In the genomic region with DNA sequence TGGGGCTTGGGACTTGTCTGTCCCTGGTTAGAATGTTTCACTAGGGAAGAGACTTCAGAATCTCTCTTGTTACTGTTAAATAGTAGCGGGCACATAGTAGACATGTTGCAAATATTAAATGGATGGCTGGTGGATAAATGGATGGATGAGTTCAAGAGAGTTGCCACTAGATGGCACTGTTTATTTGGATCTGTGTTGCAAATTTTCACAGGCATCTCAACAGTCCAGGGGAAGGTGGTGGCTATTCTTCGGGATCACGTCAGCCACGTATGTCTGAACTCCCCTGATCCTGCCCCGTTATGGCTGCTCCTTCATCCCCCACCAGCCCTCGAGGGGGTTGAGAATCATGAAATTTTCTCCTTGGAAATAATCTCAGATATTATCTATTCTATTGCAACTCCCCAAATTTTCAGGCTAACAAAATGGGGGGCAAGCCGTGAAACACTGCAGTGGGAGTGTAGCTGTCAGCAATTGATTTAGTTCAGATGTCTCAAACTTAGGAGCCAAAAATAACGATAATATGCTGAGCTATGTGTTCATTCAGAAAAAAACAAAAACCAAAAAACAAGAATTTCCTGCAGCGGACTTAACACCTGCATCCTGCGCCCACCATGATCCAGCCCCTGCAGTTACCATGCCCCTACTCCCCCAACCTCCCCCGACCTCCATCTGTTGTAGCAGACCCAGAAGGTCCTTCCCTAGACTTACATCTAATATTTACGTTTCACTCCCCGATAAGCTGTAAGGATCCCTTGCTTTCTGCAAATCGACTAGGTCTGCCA, we compare ENCODE assay signal across 8 cellular contexts. TPM values are rescaled to one million over a fixed set of nuclear protein-coding genes. Genes with fewer than 3 reads are reported as not detected.
A peak's percentile ranks its signal among the peaks of the same experiment; 100 is the strongest.
DNase-seq lines count a peak whose midpoint lies in the region; ATAC-seq and TF ChIP-seq lines count a peak whose summit lies in the region.

No MANE protein-coding gene starts in this region.

- no peaks in the 10 kb centered on the region for H3K79me2 ChIP-seq in ACC112 (ENCODE audit: control insufficient read depth, insufficient read depth, low read length, unreplicated experiment)

- CTCF ChIA-PET in Panc1 (lab: Charles Lee), result interaction anchor here (1.1 to 3.0 kb wide), 4 partner anchors 19 to 325 kb away, joined by 3 to 12 read pairs (median 6); no protein-coding TSS in a partner anchor

- H3K4me1 Mint-ChIP-seq in brain, result peaks cover 24% of the 10 kb centered on the region

- H3K27me3 Mint-ChIP-seq in brain, result no peaks in the 10 kb centered on the region

- H3K4me3 ChIP-seq in ACC112 (ENCODE audit: low read depth, low read length) (peak overlapping the region; percentile 45; the same call in 1 of the 2 replicates), GM06990 (replicated peaks; ENCODE audit: low read depth, low read length) (no peak overlapping the region; the same call in 1 of the 2 replicates), HAP-1 (no peak overlapping the region), Panc1 (ENCODE audit: low read depth in 2 of 2, low read length in 2 of 2) (peak overlapping the region; percentile 18 to 47)

- H3K27ac Mint-ChIP-seq in brain, result peak overlapping the region in 3 of 5 experiments; percentile 25 to 76 (median 74)

- H2AFZ ChIP-seq in ACC112 (ENCODE audit: low read length, unreplicated experiment), result peak overlapping the region; percentile 93

- intact Hi-C loops in Panc1 (cut with micrococcal nuclease; ENCODE audit: unreplicated experiment), result loop anchor here (2.0 to 5.0 kb wide), 3 partner anchors 31 to 324 kb away; no protein-coding TSS in a partner anchor

- H3K27ac ChIP-seq in ACC112 (ENCODE audit: low read depth, low read length) (no peak overlapping the region), Panc1 (ENCODE audit: low read length) (peak overlapping the region; percentile 95)

- H3K27me3 ChIP-seq in ACC112 (ENCODE audit: insufficient read depth, low read length) (no peaks in the 10 kb centered on the region), GM06990 (replicated peaks; ENCODE audit: control insufficient read depth, insufficient read depth, low read length) (no peaks in the 10 kb centered on the region), HAP-1 (ENCODE audit: low read depth) (no peaks in the 10 kb centered on the region), Panc1 (ENCODE audit: control insufficient read depth, insufficient read depth, low read length) (no peaks in the 10 kb centered on the region)

- H3K4me1 ChIP-seq in ACC112 (ENCODE audit: control insufficient read depth, insufficient read depth, low read length, unreplicated experiment), result peaks cover 24% of the 10 kb centered on the region
- peaks cover 19% of the 10 kb centered on the region for H3K4me1 ChIP-seq in HAP-1
- H3K4me1 ChIP-seq in Panc1 (ENCODE audit: control insufficient read depth, insufficient read depth, low read length), result peaks cover 46% of the 10 kb centered on the region

- in situ Hi-C loops in HAP-1 (cut with MboI; ENCODE audit: low sequenced_read_pairs) (loop anchor here (5.0 to 10.0 kb wide), 2 partner anchors 59 to 207 kb away; a partner anchor contains a TSS), Panc1 (cut with HindIII; ENCODE audit: low pct_unique_long_range_greater_than_20kb, low sequenced_read_pairs) (no loop called here)

- peak overlapping the region in 3 of 5 experiments; percentile 22 to 51 (median 24) for H3K4me3 Mint-ChIP-seq in brain

- no TSS peak for BruUV-seq in Panc1 (replicated peaks; lab: Mats Ljungman, UMichigan)

- TF ChIP-seq CTCF in GM06990 (IDR thresholded peaks at IDR 0.05; ENCODE audit: insufficient read depth, low read length, poor library complexity, severe bottlenecking) (peak; percentile 39), Panc1 (IDR thresholded peaks at IDR 0.05) (peak; percentile 86), brain (conservative IDR thresholded peaks at IDR 0.05) (peak; percentile 66 to 77)

- H3K9me3 Mint-ChIP-seq in brain, result no peaks in the 10 kb centered on the region

- DNase-seq in GM06990 (ENCODE audit: extremely low read depth, insufficient read length) (peak; percentile 37), HAP-1 (ENCODE audit: low spot score in 2 of 2) (peak; percentile 70 to 87), Kasumi-1 (lab: John Stamatoyannopoulos, UW) (peak; percentile 77 to 83), Panc1 (ENCODE audit: low read depth, low spot score) (peak; percentile 81), iris pigment epithelial cell (ENCODE audit: low read depth) (peak; percentile 73)
- DNase-seq in stimulated activated naive CD8-positive, alpha-beta T cell treated with anti-CD3 and anti-CD28 coated beads, Interleukin-15, Interleukin-2, amounts not matched to agents 100 U/mL and 50 U/mL, for 24 hours, result peak; percentile 47

- POLR2A ChIA-PET in Panc1 (lab: Charles Lee), result no interaction called here

- no peaks in the 10 kb centered on the region for H3K36me3 Mint-ChIP-seq in brain

- no peaks in the 10 kb centered on the region for H3K36me3 ChIP-seq in ACC112 (ENCODE audit: insufficient read depth, low read length)
- no peaks in the 10 kb centered on the region for H3K36me3 ChIP-seq in GM06990 (ENCODE audit: control insufficient read depth, insufficient read depth, low read length)
- no peaks in the 10 kb centered on the region for H3K36me3 ChIP-seq in HAP-1 (replicated peaks)
- no peaks in the 10 kb centered on the region for H3K36me3 ChIP-seq in Panc1 (ENCODE audit: control insufficient read depth, insufficient read depth, low read length)

- H3K9me3 ChIP-seq in HAP-1 (no peaks in the 10 kb centered on the region), Panc1 (ENCODE audit: control insufficient read depth, insufficient read depth, low read depth, low read length) (no peaks in the 10 kb centered on the region)

- peak; percentile 91 for ATAC-seq in Panc1
- ATAC-seq in stimulated activated naive CD8-positive, alpha-beta T cell treated with anti-CD3 and anti-CD28 coated beads, Interleukin-15, Interleukin-2, amounts not matched to agents 100 U/mL and 50 U/mL, for 24 hours, result peak; percentile 81

RNA-seq across cellular contexts. Expression of a gene that starts 29.1 kb away (rescaled TPM):
- 65.4 TPM for total RNA-seq in Panc1 (2021; ENCODE audit: unreplicated experiment)
- 29.2 TPM for polyA plus RNA-seq in Panc1 (2012; ENCODE audit: insufficient read length)
- polyA plus RNA-seq in brain (ENCODE audit: insufficient read depth, low read depth, low replicate concordance), result 0.17 TPM

RNA-seq across cellular contexts. Expression of a gene that starts 58.9 kb away (rescaled TPM):
- 76.8 TPM for total RNA-seq in Panc1 (2021; ENCODE audit: unreplicated experiment)
- polyA plus RNA-seq in Panc1 (2012; ENCODE audit: insufficient read length), result 29.4 TPM
- 9.6 TPM for polyA plus RNA-seq in brain (ENCODE audit: insufficient read depth, low read depth, low replicate concordance)

Comparison
In these comparisons a context has a peak if more than half of its experiments do, and no peak if none do; other contexts are left out.
1. H3K4me3 ChIP-seq: peak in ACC112 (single experiment) and Panc1 (2 of 2); none in GM06990 (single experiment) and HAP-1 (single experiment).
2. Peak in every context shown above with its lines, with median percentiles within 50 percentile points of each other: DNase-seq and CTCF ChIP-seq.